In genomic region chr12:66693901-66694513, GRCh38 we compare ENCODE assay signal across 8 cellular contexts. TPM values are rescaled to one million over a fixed set of nuclear protein-coding genes. Genes with fewer than 3 reads are reported as not detected.
A peak's percentile ranks its signal among the peaks of the same experiment; 100 is the strongest.
DNase-seq lines count a peak whose midpoint lies in the region; ATAC-seq and TF ChIP-seq lines count a peak whose summit lies in the region.

No MANE protein-coding gene starts in this region.

- H3K4me3 Mint-ChIP-seq in CD4-positive, CD25-positive, alpha-beta regulatory T cell = no peak overlapping the region
- no peak overlapping the region for H3K4me3 Mint-ChIP-seq in naive thymus-derived CD8-positive, alpha-beta T cell

- no peak overlapping the region for H3K4me3 ChIP-seq in CD4-positive, CD25-positive, alpha-beta regulatory T cell (ENCODE audit: low read depth, low read length)

- no peaks in the 10 kb centered on the region for H3K27me3 Mint-ChIP-seq in CD4-positive, CD25-positive, alpha-beta regulatory T cell
- no peaks in the 10 kb centered on the region for H3K27me3 Mint-ChIP-seq in naive thymus-derived CD8-positive, alpha-beta T cell

- no peaks in the 10 kb centered on the region for H3K4me1 ChIP-seq in CD4-positive, CD25-positive, alpha-beta regulatory T cell (ENCODE audit: control insufficient read depth, insufficient read depth, low read length, poor library complexity, severe bottlenecking)

- peak in 2 of 3 donors; percentile 50 to 69 for DNase-seq in CD4-positive, CD25-positive, alpha-beta regulatory T cell
- DNase-seq in NCI-H1436 treated with DMSO at 0.1 percent for 48 hours (lab: John Stamatoyannopoulos, UW) = peak; percentile 26
- peak; percentile 17 to 62 for DNase-seq in SW 1271 (lab: John Stamatoyannopoulos, UW)
- peak; percentile 47 to 68 for DNase-seq in erythroblast (lab: John Stamatoyannopoulos, UW)
- peak in 6 of 10 donors; percentile 11 to 61 (median 48) for DNase-seq in naive thymus-derived CD8-positive, alpha-beta T cell
- DNase-seq in islet precursor cell = no peak

- no peaks in the 10 kb centered on the region for H3K9me3 ChIP-seq in CD4-positive, CD25-positive, alpha-beta regulatory T cell (ENCODE audit: control insufficient read depth in 2 of 2, low read length in 2 of 2)

- no peaks in the 10 kb centered on the region for H3K36me3 ChIP-seq in CD4-positive, CD25-positive, alpha-beta regulatory T cell (ENCODE audit: control insufficient read depth, insufficient read depth, low read length)

- POLR2A ChIA-PET in naive thymus-derived CD8-positive, alpha-beta T cell (lab: Charles Lee) = no interaction called here

- H3K9me3 Mint-ChIP-seq in CD4-positive, CD25-positive, alpha-beta regulatory T cell = no peaks in the 10 kb centered on the region
- H3K9me3 Mint-ChIP-seq in naive thymus-derived CD8-positive, alpha-beta T cell = no peaks in the 10 kb centered on the region

- ATAC-seq in CD4-positive, CD25-positive, alpha-beta regulatory T cell (ENCODE audit: low read depth in 2 of 2) = peak; percentile 71 to 84
- ATAC-seq in GM18517 (IDR thresholded peaks at IDR 0.05; ENCODE audit: unreplicated experiment) = peak; percentile 84
- ATAC-seq in HG02943 (IDR thresholded peaks at IDR 0.05; ENCODE audit: low read depth, unreplicated experiment) = peak; percentile 68
- peak; percentile 94 to 97 for ATAC-seq in naive thymus-derived CD8-positive, alpha-beta T cell

- no peak overlapping the region for H3K27ac Mint-ChIP-seq in CD4-positive, CD25-positive, alpha-beta regulatory T cell
- no peak overlapping the region for H3K27ac Mint-ChIP-seq in naive thymus-derived CD8-positive, alpha-beta T cell

- H3K27ac ChIP-seq in CD4-positive, CD25-positive, alpha-beta regulatory T cell (ENCODE audit: insufficient read depth, low read length, poor library complexity, severe bottlenecking) = no peak overlapping the region

- H3K36me3 Mint-ChIP-seq in CD4-positive, CD25-positive, alpha-beta regulatory T cell = no peaks in the 10 kb centered on the region
- H3K36me3 Mint-ChIP-seq in naive thymus-derived CD8-positive, alpha-beta T cell = no peaks in the 10 kb centered on the region

- no peaks in the 10 kb centered on the region for H3K27me3 ChIP-seq in CD4-positive, CD25-positive, alpha-beta regulatory T cell (ENCODE audit: control insufficient read depth, insufficient read depth, low read length)

- no peak for TF ChIP-seq POLR2A in erythroblast (IDR thresholded peaks at IDR 0.05; ENCODE audit: low read length)

- peaks cover 0 to 13% (median 3%) of the 10 kb centered on the region in 4 donors for H3K4me1 Mint-ChIP-seq in CD4-positive, CD25-positive, alpha-beta regulatory T cell
- H3K4me1 Mint-ChIP-seq in naive thymus-derived CD8-positive, alpha-beta T cell = peaks cover 16 to 29% (median 24%) of the 10 kb centered on the region in 4 donors

RNA-seq across cellular contexts. Expression of gene GRIP1, which starts 15.1 kb away (rescaled TPM):
- total RNA-seq in CD4-positive, CD25-positive, alpha-beta regulatory T cell = 1.1 TPM
- polyA plus RNA-seq in CD4-positive, CD25-positive, alpha-beta regulatory T cell = under 1 TPM in 3 of 4 donors, not detected in 1; 0.21 to 0.60 (median 0.22) TPM
- total RNA-seq in naive thymus-derived CD8-positive, alpha-beta T cell = 1 to 10 TPM; 1.1 to 1.6 TPM
- polyA plus RNA-seq in naive thymus-derived CD8-positive, alpha-beta T cell = 1 to 10 TPM in 1 of 3 donors, under 1 TPM in 2; 0.25 to 4.2 (median 0.95) TPM
